1 cellular context compared by ENCODE assay signal in the genomic region with DNA sequence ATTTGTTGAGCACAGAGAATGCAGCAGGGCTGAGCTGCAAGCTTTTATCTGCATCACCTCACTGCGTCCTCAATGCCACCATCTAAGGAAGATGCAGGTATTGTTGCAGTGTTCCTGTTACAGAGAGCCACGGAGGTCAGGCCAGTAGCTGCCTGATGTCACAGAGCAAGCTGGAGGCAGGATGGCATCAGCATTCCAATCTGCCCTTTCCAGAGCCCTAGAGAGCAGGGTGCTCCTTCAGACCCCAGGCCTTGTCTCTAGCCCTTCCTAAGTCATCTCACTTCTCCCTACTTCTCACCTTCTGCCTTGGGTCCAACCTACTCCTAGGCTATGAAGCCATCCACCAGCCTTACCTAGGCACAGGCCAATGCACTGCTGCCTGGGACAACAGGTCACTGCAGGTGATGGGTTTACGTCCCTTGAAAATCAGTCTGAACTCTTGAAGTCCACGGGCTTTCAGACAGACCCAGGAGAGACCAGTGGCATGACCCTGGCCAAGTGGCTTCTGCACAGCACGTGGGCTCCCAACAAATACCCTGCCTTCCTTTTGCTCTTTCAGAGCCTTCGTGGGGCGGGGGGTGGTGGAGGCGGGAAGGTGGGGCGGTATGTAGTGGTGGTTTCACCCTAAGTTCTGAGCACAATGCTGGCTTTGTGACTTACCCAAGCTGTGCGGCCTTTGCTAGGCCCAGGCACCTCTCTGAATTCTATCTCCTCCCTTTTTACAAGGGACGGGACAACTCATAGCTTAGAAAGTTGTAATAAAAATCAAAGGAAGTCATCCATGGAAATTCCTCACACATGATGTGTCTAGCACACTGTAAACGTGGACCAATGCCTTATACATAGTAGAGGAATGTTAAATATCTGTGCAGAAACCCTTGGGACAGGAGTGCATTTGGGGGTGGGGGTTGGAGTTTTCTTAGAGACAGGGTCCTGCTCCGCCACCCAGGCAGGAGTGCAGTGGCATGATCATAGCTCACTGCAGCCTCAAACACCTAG.
TF ChIP-seq lines count a peak whose summit lies in the region.

No MANE protein-coding gene starts in this region.

TF ChIP-seq in WTC11, 78 proteins besides CTCF, POLR2A, EP300 and RAD21 (continued from another document):
- TF ChIP-seq, protein P1, sequence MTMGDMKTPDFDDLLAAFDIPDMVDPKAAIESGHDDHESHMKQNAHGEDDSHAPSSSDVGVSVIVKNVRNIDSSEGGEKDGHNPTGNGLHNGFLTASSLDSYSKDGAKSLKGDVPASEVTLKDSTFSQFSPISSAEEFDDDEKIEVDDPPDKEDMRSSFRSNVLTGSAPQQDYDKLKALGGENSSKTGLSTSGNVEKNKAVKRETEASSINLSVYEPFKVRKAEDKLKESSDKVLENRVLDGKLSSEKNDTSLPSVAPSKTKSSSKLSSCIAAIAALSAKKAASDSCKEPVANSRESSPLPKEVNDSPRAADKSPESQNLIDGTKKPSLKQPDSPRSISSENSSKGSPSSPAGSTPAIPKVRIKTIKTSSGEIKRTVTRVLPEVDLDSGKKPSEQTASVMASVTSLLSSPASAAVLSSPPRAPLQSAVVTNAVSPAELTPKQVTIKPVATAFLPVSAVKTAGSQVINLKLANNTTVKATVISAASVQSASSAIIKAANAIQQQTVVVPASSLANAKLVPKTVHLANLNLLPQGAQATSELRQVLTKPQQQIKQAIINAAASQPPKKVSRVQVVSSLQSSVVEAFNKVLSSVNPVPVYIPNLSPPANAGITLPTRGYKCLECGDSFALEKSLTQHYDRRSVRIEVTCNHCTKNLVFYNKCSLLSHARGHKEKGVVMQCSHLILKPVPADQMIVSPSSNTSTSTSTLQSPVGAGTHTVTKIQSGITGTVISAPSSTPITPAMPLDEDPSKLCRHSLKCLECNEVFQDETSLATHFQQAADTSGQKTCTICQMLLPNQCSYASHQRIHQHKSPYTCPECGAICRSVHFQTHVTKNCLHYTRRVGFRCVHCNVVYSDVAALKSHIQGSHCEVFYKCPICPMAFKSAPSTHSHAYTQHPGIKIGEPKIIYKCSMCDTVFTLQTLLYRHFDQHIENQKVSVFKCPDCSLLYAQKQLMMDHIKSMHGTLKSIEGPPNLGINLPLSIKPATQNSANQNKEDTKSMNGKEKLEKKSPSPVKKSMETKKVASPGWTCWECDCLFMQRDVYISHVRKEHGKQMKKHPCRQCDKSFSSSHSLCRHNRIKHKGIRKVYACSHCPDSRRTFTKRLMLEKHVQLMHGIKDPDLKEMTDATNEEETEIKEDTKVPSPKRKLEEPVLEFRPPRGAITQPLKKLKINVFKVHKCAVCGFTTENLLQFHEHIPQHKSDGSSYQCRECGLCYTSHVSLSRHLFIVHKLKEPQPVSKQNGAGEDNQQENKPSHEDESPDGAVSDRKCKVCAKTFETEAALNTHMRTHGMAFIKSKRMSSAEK (CRISPR knock-in tag; IDR thresholded peaks at IDR 0.05; ENCODE audit: borderline replicate concordance): no peak
- TF ChIP-seq ZNF232 (CRISPR knock-in tag; IDR thresholded peaks at IDR 0.05) (no peak), NR2C2 (CRISPR knock-in tag; IDR thresholded peaks at IDR 0.05) (no peak), IRF2 (CRISPR knock-in tag; IDR thresholded peaks at IDR 0.05; ENCODE audit: borderline replicate concordance, low read depth) (no peak), HMGA2 (CRISPR knock-in tag; IDR thresholded peaks at IDR 0.05) (no peak), FOXP1 (CRISPR knock-in tag; IDR thresholded peaks at IDR 0.05; ENCODE audit: borderline replicate concordance) (no peak)
- TF ChIP-seq, protein P2, sequence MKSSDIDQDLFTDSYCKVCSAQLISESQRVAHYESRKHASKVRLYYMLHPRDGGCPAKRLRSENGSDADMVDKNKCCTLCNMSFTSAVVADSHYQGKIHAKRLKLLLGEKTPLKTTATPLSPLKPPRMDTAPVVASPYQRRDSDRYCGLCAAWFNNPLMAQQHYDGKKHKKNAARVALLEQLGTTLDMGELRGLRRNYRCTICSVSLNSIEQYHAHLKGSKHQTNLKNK (CRISPR knock-in tag; IDR thresholded peaks at IDR 0.05): no peak
- TF ChIP-seq, protein P3, sequence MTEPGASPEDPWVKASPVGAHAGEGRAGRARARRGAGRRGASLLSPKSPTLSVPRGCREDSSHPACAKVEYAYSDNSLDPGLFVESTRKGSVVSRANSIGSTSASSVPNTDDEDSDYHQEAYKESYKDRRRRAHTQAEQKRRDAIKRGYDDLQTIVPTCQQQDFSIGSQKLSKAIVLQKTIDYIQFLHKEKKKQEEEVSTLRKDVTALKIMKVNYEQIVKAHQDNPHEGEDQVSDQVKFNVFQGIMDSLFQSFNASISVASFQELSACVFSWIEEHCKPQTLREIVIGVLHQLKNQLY (CRISPR knock-in tag; IDR thresholded peaks at IDR 0.05): no peak
